In the genomic region with DNA sequence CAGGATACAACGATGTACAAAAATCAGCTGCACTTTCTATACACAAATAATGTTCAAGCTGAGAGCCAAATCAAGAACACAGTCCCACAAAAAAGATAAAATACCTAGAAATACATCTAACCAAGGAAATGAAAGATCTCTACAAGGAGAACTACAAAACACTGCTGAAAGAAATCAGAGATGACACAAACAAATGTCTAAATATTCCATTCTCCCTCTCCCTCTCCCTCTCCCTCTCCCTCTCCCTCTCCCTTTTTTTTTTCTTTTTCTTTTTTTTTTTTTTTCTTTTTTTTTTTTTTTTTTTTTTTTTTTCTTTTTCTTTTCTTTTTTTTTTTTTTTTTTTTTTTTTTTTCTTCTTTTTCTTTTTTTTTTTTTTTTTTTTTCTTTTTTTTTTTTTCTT, we compare ENCODE assay signal across 1 cellular context.
TF ChIP-seq lines count a peak whose summit lies in the region.

No MANE protein-coding gene starts in this region.

TF ChIP-seq in HCT116, 20 proteins besides CTCF, POLR2A, EP300 and RAD21:
- TF ChIP-seq, protein P1, sequence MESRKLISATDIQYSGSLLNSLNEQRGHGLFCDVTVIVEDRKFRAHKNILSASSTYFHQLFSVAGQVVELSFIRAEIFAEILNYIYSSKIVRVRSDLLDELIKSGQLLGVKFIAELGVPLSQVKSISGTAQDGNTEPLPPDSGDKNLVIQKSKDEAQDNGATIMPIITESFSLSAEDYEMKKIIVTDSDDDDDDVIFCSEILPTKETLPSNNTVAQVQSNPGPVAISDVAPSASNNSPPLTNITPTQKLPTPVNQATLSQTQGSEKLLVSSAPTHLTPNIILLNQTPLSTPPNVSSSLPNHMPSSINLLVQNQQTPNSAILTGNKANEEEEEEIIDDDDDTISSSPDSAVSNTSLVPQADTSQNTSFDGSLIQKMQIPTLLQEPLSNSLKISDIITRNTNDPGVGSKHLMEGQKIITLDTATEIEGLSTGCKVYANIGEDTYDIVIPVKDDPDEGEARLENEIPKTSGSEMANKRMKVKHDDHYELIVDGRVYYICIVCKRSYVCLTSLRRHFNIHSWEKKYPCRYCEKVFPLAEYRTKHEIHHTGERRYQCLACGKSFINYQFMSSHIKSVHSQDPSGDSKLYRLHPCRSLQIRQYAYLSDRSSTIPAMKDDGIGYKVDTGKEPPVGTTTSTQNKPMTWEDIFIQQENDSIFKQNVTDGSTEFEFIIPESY (IDR thresholded peaks at IDR 0.05; ENCODE audit: extremely low read depth, insufficient replicate concordance, low read length) = peak; percentile 12
